14 cellular contexts compared by ENCODE assay signal in the genomic region with DNA sequence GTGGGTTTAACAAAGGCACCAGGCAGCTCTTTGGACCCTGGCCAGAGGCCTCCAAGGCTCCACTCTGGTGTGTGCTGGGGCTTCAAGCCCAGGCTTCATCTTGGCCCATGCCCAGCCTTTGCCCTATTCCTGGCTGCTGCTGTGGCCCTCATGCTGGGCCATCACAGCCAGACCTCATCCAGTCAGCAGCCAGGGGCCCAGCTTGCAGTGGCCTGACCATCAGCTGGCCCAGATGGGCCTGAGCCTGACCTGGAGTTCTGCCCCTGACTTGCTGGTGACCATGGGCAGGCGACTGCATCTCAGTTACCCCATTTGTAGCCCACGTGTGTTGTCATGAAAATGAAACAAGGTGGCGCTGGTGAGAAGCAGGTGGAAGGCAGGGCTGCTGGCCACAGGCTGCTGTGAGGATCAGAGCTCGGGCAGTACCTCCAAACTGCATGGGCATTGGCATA.
DNase-seq lines count a peak whose midpoint lies in the region; ATAC-seq and TF ChIP-seq lines count a peak whose summit lies in the region.
"Had no signal": no experiment of that assay in that cellular context is flagged by ENCODE, and none has a peak within 500 bp of the region (broad histone marks: within the 10 kb centered on the region; RNA-seq: fewer than 3 reads in every experiment).

No MANE protein-coding gene starts in this region.

- H3K36me3 Mint-ChIP-seq in neural progenitor cell, result peaks cover 4% of the 10 kb centered on the region
- H3K36me3 Mint-ChIP-seq: activated naive CD8-positive, alpha-beta T cell treated with anti-CD3 and anti-CD28 coated beads, Interleukin-2, amount 10 ng/mL, durations not matched to agents 7 days and 5 days had no signal

- no peaks in the 10 kb centered on the region for H4K20me1 ChIP-seq in neural progenitor cell (ENCODE audit: low read depth)

- H3K9ac ChIP-seq in neural progenitor cell, result no peak overlapping the region

- no peak overlapping the region for H3K4me2 ChIP-seq in neural progenitor cell

- H3K36me3 ChIP-seq in MG63, result peaks cover 56% of the 10 kb centered on the region
- no peaks in the 10 kb centered on the region for H3K36me3 ChIP-seq in neural progenitor cell

- H3K27me3 Mint-ChIP-seq in neural progenitor cell (ENCODE audit: insufficient read depth, low read depth), result peaks cover 6% of the 10 kb centered on the region
- H3K27me3 Mint-ChIP-seq: activated B cell treated with CpG ODN at 0.5 μM for 24 hours; activated naive CD8-positive, alpha-beta T cell treated with anti-CD3 and anti-CD28 coated beads, Interleukin-2, amount 10 ng/mL, durations not matched to agents 7 days and 5 days had no signal

- H3K79me2 ChIP-seq in neural progenitor cell (ENCODE audit: low read depth), result no peaks in the 10 kb centered on the region

- TF ChIP-seq CTCF in GM12875 (IDR thresholded peaks at IDR 0.05; ENCODE audit: borderline replicate concordance, insufficient read depth, low read depth, low read length) (0 out of 2 replicates have a peak, but pooled peaks have one; percentile 15), choroid plexus epithelial cell (conservative IDR thresholded peaks at IDR 0.05; ENCODE audit: low read depth, low read length) (peak; percentile 38), neural progenitor cell (IDR thresholded peaks at IDR 0.05) (peak; percentile 48)

- H3K4me1 Mint-ChIP-seq in neural progenitor cell, result peaks cover 5% of the 10 kb centered on the region
- H3K4me1 Mint-ChIP-seq: activated B cell treated with CpG ODN at 0.5 μM for 24 hours; activated naive CD8-positive, alpha-beta T cell treated with anti-CD3 and anti-CD28 coated beads, Interleukin-2, amount 10 ng/mL, durations not matched to agents 7 days and 5 days had no signal

- H3K27ac Mint-ChIP-seq in neural progenitor cell, result no peak overlapping the region
- H3K27ac Mint-ChIP-seq: activated B cell treated with CpG ODN at 0.5 μM for 24 hours had no signal

- H3K9me3 Mint-ChIP-seq in neural progenitor cell, result no peaks in the 10 kb centered on the region
- H3K9me3 Mint-ChIP-seq: activated B cell treated with CpG ODN at 0.5 μM for 24 hours; activated naive CD8-positive, alpha-beta T cell treated with anti-CD3 and anti-CD28 coated beads, Interleukin-2, amount 10 ng/mL, durations not matched to agents 7 days and 5 days had no signal

- no peaks in the 10 kb centered on the region for H3F3A ChIP-seq in neural progenitor cell (ENCODE audit: low read depth)

- DNase-seq in MG63, result peak; percentile 49
- no peak for DNase-seq in choroid plexus epithelial cell (ENCODE audit: low read depth)
- peak; percentile 46 for DNase-seq in neural progenitor cell (ENCODE audit: low spot score)
- no peak for DNase-seq in AG20443 (ENCODE audit: low spot score)
- no peak for DNase-seq in cerebellum (ENCODE audit: low spot score)
- DNase-seq: activated B cell treated with CpG ODN at 0.5 μM for 24 hours; activated naive CD8-positive, alpha-beta T cell treated with anti-CD3 and anti-CD28 coated beads, Interleukin-2, amount 10 ng/mL, durations not matched to agents 7 days and 5 days; DMS79; NCI-H187 treated with DMSO at 0.1 percent for 48 hours; RPMI8226 had no signal

- no peak for TF ChIP-seq POLR2A in GM18505 (IDR thresholded peaks at IDR 0.05; ENCODE audit: borderline replicate concordance, extremely low read depth, insufficient read depth, insufficient read length)

- no peak for ATAC-seq in GM18505 (IDR thresholded peaks at IDR 0.05; ENCODE audit: unreplicated experiment)

- no peak overlapping the region for H3K4me3 Mint-ChIP-seq in neural progenitor cell
- H3K4me3 Mint-ChIP-seq: activated B cell treated with CpG ODN at 0.5 μM for 24 hours; activated naive CD8-positive, alpha-beta T cell treated with anti-CD3 and anti-CD28 coated beads, Interleukin-2, amount 10 ng/mL, durations not matched to agents 7 days and 5 days had no signal

- no peaks in the 10 kb centered on the region for H3K4me1 ChIP-seq in neural progenitor cell
- H3K4me1 ChIP-seq: prostate gland had no signal

- H3K9me3 ChIP-seq in MG63, result no peaks in the 10 kb centered on the region
- no peaks in the 10 kb centered on the region for H3K9me3 ChIP-seq in neural progenitor cell (ENCODE audit: low read depth)
- H3K9me3 ChIP-seq: prostate gland, vagina had no signal

- H3K4me3 ChIP-seq in GM12875 (ENCODE audit: low read depth, low read length), result no peak overlapping the region
- H3K4me3 ChIP-seq in MG63, result no peak overlapping the region
- H3K4me3 ChIP-seq in choroid plexus epithelial cell (ENCODE audit: low read depth, low read length), result no peak overlapping the region
- no peak overlapping the region for H3K4me3 ChIP-seq in neural progenitor cell
- H3K4me3 ChIP-seq: prostate gland, vagina had no signal

- H3K27ac ChIP-seq in neural progenitor cell, result no peak overlapping the region
- H3K27ac ChIP-seq: prostate gland, vagina had no signal

- H2AFZ ChIP-seq in neural progenitor cell (replicated peaks), result no peak overlapping the region

- H3K27me3 ChIP-seq in MG63, result no peaks in the 10 kb centered on the region
- no peaks in the 10 kb centered on the region for H3K27me3 ChIP-seq in neural progenitor cell
- H3K27me3 ChIP-seq: vagina had no signal

Comparison
In these comparisons a context has a peak if more than half of its experiments do, and no peak if none do; other contexts are left out.
1. DNase-seq: peak in MG63 (single experiment) and neural progenitor cell (single experiment); none in choroid plexus epithelial cell (single experiment), AG20443 (single experiment) and cerebellum (single experiment).
2. Peak in every context shown above with its lines, with median percentiles within 50 percentile points of each other: CTCF ChIP-seq.